Comparison of ENCODE assay signal across 8 cellular contexts in the genomic region with DNA sequence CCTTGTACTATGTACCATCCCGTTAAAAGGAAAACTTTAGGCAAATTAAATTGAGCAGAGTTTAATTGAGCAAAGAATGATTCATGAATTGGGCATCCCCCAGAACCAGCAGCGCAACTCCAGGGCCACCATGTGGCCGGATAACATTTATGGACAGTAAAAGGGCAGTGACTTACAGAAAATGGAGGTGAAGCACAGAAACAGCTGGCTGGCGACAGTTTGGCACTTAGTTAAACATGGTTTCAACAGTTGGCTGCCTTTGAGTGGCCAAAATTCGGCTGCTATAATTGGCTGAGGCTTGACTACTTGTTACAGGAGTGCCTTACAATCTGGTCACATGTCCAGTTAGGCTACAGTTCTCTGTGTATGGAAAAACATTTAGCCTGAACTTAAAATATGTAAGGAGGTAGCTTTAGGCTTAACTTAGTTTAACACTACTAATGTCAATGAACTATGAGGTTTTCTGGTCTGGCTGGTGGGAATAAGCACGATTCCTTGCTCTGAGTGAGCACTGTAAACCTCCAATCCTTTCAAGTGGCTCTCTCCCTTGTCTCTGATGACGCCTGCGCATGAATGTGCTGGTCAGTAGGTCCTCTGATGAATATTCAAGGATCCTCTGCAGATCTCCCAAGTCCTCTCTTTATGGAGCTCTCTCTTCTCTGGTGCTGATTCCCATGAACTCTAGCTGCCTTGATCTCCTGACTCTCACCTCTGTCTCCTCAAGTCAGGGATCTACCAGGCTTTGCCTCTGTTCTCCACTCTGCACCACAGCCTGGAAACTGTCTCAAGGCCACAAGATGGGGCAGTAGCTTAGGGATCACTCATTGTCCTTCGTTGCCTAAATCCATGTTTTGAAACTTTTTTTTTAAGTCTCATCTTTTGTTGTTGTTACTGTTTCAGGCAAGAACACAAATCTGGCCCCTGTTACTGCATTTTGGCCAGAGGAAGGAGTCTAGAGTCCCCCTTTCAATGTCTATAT. TPM values are rescaled to one million over a fixed set of nuclear protein-coding genes. Genes with fewer than 3 reads are reported as not detected.
DNase-seq lines count a peak whose midpoint lies in the region; ATAC-seq and TF ChIP-seq lines count a peak whose summit lies in the region.

No MANE protein-coding gene starts in this region.

- peak overlapping the region; percentile 34; the same call in 1 of the 2 replicates for H2AFZ ChIP-seq in DND-41 (ENCODE audit: low read depth, low read length)
- no peak overlapping the region for H2AFZ ChIP-seq in mesenchymal stem cell (ENCODE audit: low read depth, low read length)

- H2BK12ac ChIP-seq in mesenchymal stem cell (ENCODE audit: low read length in 2 of 2), result no peak overlapping the region

- H3K9me3 Mint-ChIP-seq in activated T-helper 1 cell treated with anti-CD3 and anti-CD28 coated beads, Interleukin-12 subunit alpha, Interleukin-12 subunit beta, Interleukin-2, Interleukin-4 antibody, amounts not matched to agents 30 ng/mL and 10 ng/mL and 1 ng/mL, durations not matched to agents 14 hours and 24 hours and 36 hours, result no peaks in the 10 kb centered on the region

- H3K36me3 ChIP-seq in DND-41 (ENCODE audit: insufficient read depth, low read length), result no peaks in the 10 kb centered on the region
- H3K36me3 ChIP-seq in mesenchymal stem cell (ENCODE audit: control insufficient read depth in 1 of 2, insufficient read depth in 2 of 2, low read depth in 1 of 2, low read length in 2 of 2), result no peaks in the 10 kb centered on the region

- no peak overlapping the region for H3K23ac ChIP-seq in mesenchymal stem cell (ENCODE audit: low read length in 2 of 2)

- H3K27me3 Mint-ChIP-seq in activated T-helper 1 cell treated with anti-CD3 and anti-CD28 coated beads, Interleukin-12 subunit alpha, Interleukin-12 subunit beta, Interleukin-2, Interleukin-4 antibody, amounts not matched to agents 30 ng/mL and 10 ng/mL and 1 ng/mL, durations not matched to agents 14 hours and 24 hours and 36 hours (ENCODE audit: insufficient read depth), result peaks cover 26% of the 10 kb centered on the region

- H2AK5ac ChIP-seq in mesenchymal stem cell (ENCODE audit: low read length, severe bottlenecking), result no peak overlapping the region

- H3K9ac ChIP-seq in DND-41 (ENCODE audit: low read depth, low read length) (no peak overlapping the region), mesenchymal stem cell (ENCODE audit: low read length) (peak overlapping the region; percentile 81)

- H3K27ac ChIP-seq in DND-41 (ENCODE audit: low read length), result peak overlapping the region; percentile 64; the same call in 1 of the 2 replicates
- peak overlapping the region; percentile 43 to 81 for H3K27ac ChIP-seq in coronary artery
- H3K27ac ChIP-seq in mesenchymal stem cell (ENCODE audit: low read length, poor library complexity, severe bottlenecking), result no peak overlapping the region

- H3K27ac Mint-ChIP-seq in activated T-helper 1 cell treated with anti-CD3 and anti-CD28 coated beads, Interleukin-12 subunit alpha, Interleukin-12 subunit beta, Interleukin-2, Interleukin-4 antibody, amounts not matched to agents 30 ng/mL and 10 ng/mL and 1 ng/mL, durations not matched to agents 14 hours and 24 hours and 36 hours, result no peak overlapping the region

- H3K36me3 Mint-ChIP-seq in activated T-helper 1 cell treated with anti-CD3 and anti-CD28 coated beads, Interleukin-12 subunit alpha, Interleukin-12 subunit beta, Interleukin-2, Interleukin-4 antibody, amounts not matched to agents 30 ng/mL and 10 ng/mL and 1 ng/mL, durations not matched to agents 14 hours and 24 hours and 36 hours (ENCODE audit: low read depth), result no peaks in the 10 kb centered on the region

- H3K4me1 Mint-ChIP-seq in activated T-helper 1 cell treated with anti-CD3 and anti-CD28 coated beads, Interleukin-12 subunit alpha, Interleukin-12 subunit beta, Interleukin-2, Interleukin-4 antibody, amounts not matched to agents 30 ng/mL and 10 ng/mL and 1 ng/mL, durations not matched to agents 14 hours and 24 hours and 36 hours (ENCODE audit: low read depth), result peaks cover 13% of the 10 kb centered on the region

- peak overlapping the region; percentile 60 for H4K8ac ChIP-seq in mesenchymal stem cell (ENCODE audit: low read length)

- no peaks in the 10 kb centered on the region for H4K20me1 ChIP-seq in DND-41 (ENCODE audit: insufficient read depth, low read length)

- no peak overlapping the region for H2BK15ac ChIP-seq in mesenchymal stem cell (ENCODE audit: low read depth, poor library complexity, severe bottlenecking)

- H3K18ac ChIP-seq in mesenchymal stem cell (ENCODE audit: low read depth in 1 of 2, low read length in 2 of 2), result peak overlapping the region; percentile 15 to 41

- no peaks in the 10 kb centered on the region for H3K27me3 ChIP-seq in DND-41 (ENCODE audit: insufficient read depth, low read length, poor library complexity)
- H3K27me3 ChIP-seq in mesenchymal stem cell (ENCODE audit: control insufficient read depth in 1 of 2, insufficient read depth in 1 of 2, low read length in 2 of 2), result no peaks in the 10 kb centered on the region

- H3K4me2 ChIP-seq in DND-41 (ENCODE audit: insufficient read depth, low read length) (peak overlapping the region; percentile 56; the same call in 1 of the 2 replicates), mesenchymal stem cell (ENCODE audit: low read length, poor library complexity, severe bottlenecking) (no peak overlapping the region)

- no peak for DNase-seq in DND-41
- peak; percentile 65 for DNase-seq in NCI-H460 (ENCODE audit: extremely low read depth, low read depth)
- DNase-seq in coronary artery (ENCODE audit: low spot score), result no peak
- peak; percentile 79 for DNase-seq in mesenchymal stem cell
- no peak for DNase-seq in activated T-helper 1 cell treated with anti-CD3 and anti-CD28 coated beads, Interleukin-12 subunit alpha, Interleukin-12 subunit beta, Interleukin-2, Interleukin-4 antibody, amounts not matched to agents 30 ng/mL and 10 ng/mL and 1 ng/mL, durations not matched to agents 14 hours and 24 hours and 36 hours (ENCODE audit: low spot score)
- no peak for DNase-seq in NCI-H146 (lab: John Stamatoyannopoulos, UW)

- H3K79me1 ChIP-seq in mesenchymal stem cell (replicated peaks; ENCODE audit: low read length, poor library complexity, severe bottlenecking), result no peaks in the 10 kb centered on the region

- TF ChIP-seq CTCF in DND-41 (IDR thresholded peaks at IDR 0.05; ENCODE audit: borderline replicate concordance, extremely low read depth, low read length, poor library complexity, severe bottlenecking) (peak; percentile 36), coronary artery (IDR thresholded peaks at IDR 0.05) (no peak)

- no peak overlapping the region for H4K91ac ChIP-seq in mesenchymal stem cell (ENCODE audit: low read length)

- no peak overlapping the region for H3K4me3 Mint-ChIP-seq in activated T-helper 1 cell treated with anti-CD3 and anti-CD28 coated beads, Interleukin-12 subunit alpha, Interleukin-12 subunit beta, Interleukin-2, Interleukin-4 antibody, amounts not matched to agents 30 ng/mL and 10 ng/mL and 1 ng/mL, durations not matched to agents 14 hours and 24 hours and 36 hours

- no peak overlapping the region for H2BK120ac ChIP-seq in mesenchymal stem cell (ENCODE audit: low read depth, low read length)

- peaks cover 26% of the 10 kb centered on the region for H3K4me1 ChIP-seq in DND-41 (ENCODE audit: insufficient read depth, low read length)
- H3K4me1 ChIP-seq in mesenchymal stem cell (ENCODE audit: control insufficient read depth, insufficient read depth, low read depth, low read length), result peaks cover 8% of the 10 kb centered on the region

- peak overlapping the region in 1 of 2 experiments; percentile 26 for H3K14ac ChIP-seq in mesenchymal stem cell (ENCODE audit: low read length in 2 of 2)

- H3K4me3 ChIP-seq in DND-41 (ENCODE audit: low read depth in 1 of 2, low read length in 2 of 2) (no peak overlapping the region), coronary artery (no peak overlapping the region), mesenchymal stem cell (ENCODE audit: insufficient read depth in 1 of 2, low read depth in 1 of 2, low read length in 2 of 2) (peak overlapping the region in 1 of 2 experiments; percentile 62)

- no peak overlapping the region for H3K4ac ChIP-seq in mesenchymal stem cell (ENCODE audit: low read depth in 1 of 2, low read length in 2 of 2)

- intact Hi-C loops in activated T-helper 1 cell treated with anti-CD3 and anti-CD28 coated beads, Interleukin-12 subunit alpha, Interleukin-12 subunit beta, Interleukin-2, Interleukin-4 antibody, amounts not matched to agents 30 ng/mL and 10 ng/mL and 1 ng/mL, durations not matched to agents 14 hours and 24 hours and 36 hours (cut with micrococcal nuclease), result no loop called here

- ATAC-seq in DND-41 (ENCODE audit: insufficient read depth, low read depth) (no peak), GM18519 (IDR thresholded peaks at IDR 0.05; ENCODE audit: low FRiP score, unreplicated experiment) (no peak), GM18861 (IDR thresholded peaks at IDR 0.05; ENCODE audit: unreplicated experiment) (no peak)

- H2BK5ac ChIP-seq in mesenchymal stem cell (ENCODE audit: low read depth, low read length, poor library complexity, severe bottlenecking), result no peak overlapping the region

- H3K79me2 ChIP-seq in DND-41 (ENCODE audit: insufficient read depth, low read length), result no peaks in the 10 kb centered on the region

- 80% methylated on average over 9 of the region's 9 CpGs for WGBS in mesenchymal stem cell

- H3K9me3 ChIP-seq in DND-41 (ENCODE audit: insufficient read depth, low read length, severe bottlenecking) (no peaks in the 10 kb centered on the region), mesenchymal stem cell (ENCODE audit: control insufficient read depth, low read length) (no peaks in the 10 kb centered on the region)

RNA-seq across cellular contexts. Expression of a gene that starts 24.4 kb away (rescaled TPM):
- total RNA-seq in NCI-H460 (2014; rRNA removed; shearing (Covaris generic)), result 63.7 and 66.9 TPM in 2 replicates
- polyA plus RNA-seq in NCI-H460 (2014; cell fraction: nucleus; rRNA removed), result 13.3 and 15.5 TPM in 2 replicates
- 128 TPM for polyA plus RNA-seq in mesenchymal stem cell (2013, experiment 1 of 2)
- polyA plus RNA-seq in mesenchymal stem cell (2013, experiment 2 of 2), result 128 TPM
- 0.13 and 0.78 TPM in 2 replicates for total RNA-seq in activated T-helper 1 cell treated with anti-CD3 and anti-CD28 coated beads, Interleukin-12 subunit alpha, Interleukin-12 subunit beta, Interleukin-2, Interleukin-4 antibody, amounts not matched to agents 30 ng/mL and 10 ng/mL and 1 ng/mL, durations not matched to agents 14 hours and 24 hours and 36 hours

Comparison
In these comparisons a context has a peak if more than half of its experiments do, and no peak if none do; other contexts are left out.
1. DNase-seq: peak in NCI-H460 (single experiment) and mesenchymal stem cell (single experiment); none in DND-41 (single experiment), coronary artery (single experiment), activated T-helper 1 cell treated with anti-CD3 and anti-CD28 coated beads, Interleukin-12 subunit alpha, Interleukin-12 subunit beta, Interleukin-2, Interleukin-4 antibody, amounts not matched to agents 30 ng/mL and 10 ng/mL and 1 ng/mL, durations not matched to agents 14 hours and 24 hours and 36 hours (single experiment) and NCI-H146 (single experiment).
2. RNA of a gene that starts 24.4 kb away (total RNA-seq): 63.7 to 66.9 TPM in NCI-H460; 0.13 to 0.78 TPM in activated T-helper 1 cell treated with anti-CD3 and anti-CD28 coated beads, Interleukin-12 subunit alpha, Interleukin-12 subunit beta, Interleukin-2, Interleukin-4 antibody, amounts not matched to agents 30 ng/mL and 10 ng/mL and 1 ng/mL, durations not matched to agents 14 hours and 24 hours and 36 hours; every median in the first group is over 10 times any median in the second.